25 cellular contexts compared by ENCODE assay signal in genomic region chr11:27614092-27614491, GRCh38.
DNase-seq lines count a peak whose midpoint lies in the region; ATAC-seq, FAIRE-seq and TF ChIP-seq lines count a peak whose summit lies in the region.
"Had no signal": no experiment of that assay in that cellular context is flagged by ENCODE, and none has a peak within 500 bp of the region (broad histone marks: within the 10 kb centered on the region; RNA-seq: fewer than 3 reads in every experiment).

No MANE protein-coding gene starts in this region.

- no peak overlapping the region for H4K8ac ChIP-seq in H1 (ENCODE audit: extremely low read depth, insufficient read depth, low read length)

- H2BK12ac ChIP-seq in H1 (ENCODE audit: low read depth, low read length), result no peak overlapping the region

- H4K20me1 ChIP-seq in GM23338 (replicated peaks; ENCODE audit: insufficient read depth) (peaks cover 11% of the 10 kb centered on the region; the same call in 1 of the 2 replicates), H1 (replicated peaks in 1 of 2; ENCODE audit: control insufficient read depth in 1 of 2, insufficient read depth in 2 of 2, low read length in 2 of 2) (peaks cover 6% of the 10 kb centered on the region in 2 experiments), PC-9 (ENCODE audit: insufficient read depth) (no peaks in the 10 kb centered on the region)
- H4K20me1 ChIP-seq: BLaER1 treated with 17β-estradiol and CSF1 and Interleukin-3, amounts not matched to agents 10 nM and 100 nM had no signal

- ATAC-seq in GM23338 (no peak), GM18519 (IDR thresholded peaks at IDR 0.05; ENCODE audit: low FRiP score, unreplicated experiment) (no peak)
- ATAC-seq: A549, GM12878 had no signal

- H3K4ac ChIP-seq in H1 (replicated peaks; ENCODE audit: insufficient read length, low read depth, low read length), result no peak overlapping the region

- TF ChIP-seq POLR2A in H1 (IDR thresholded peaks at IDR 0.05; ENCODE audit: control extremely low read depth in 1 of 2, low read depth in 2 of 2, low read length in 2 of 2), result peak; percentile 2 to 27; a peak in 1 of 3 replicates

- H3K23ac ChIP-seq in H1 (ENCODE audit: insufficient read length), result no peak overlapping the region

- H3K14ac ChIP-seq in H1 (ENCODE audit: insufficient read length), result no peak overlapping the region

- H3K27ac Mint-ChIP-seq in GM23338 (no peak overlapping the region), endodermal cell (no peak overlapping the region)
- H3K27ac Mint-ChIP-seq: CD14-positive monocyte; CD4-positive, alpha-beta T cell; CD8-positive, alpha-beta memory T cell had no signal

- H3K4me1 ChIP-seq in GM23338 (ENCODE audit: insufficient read depth), result peaks cover 3% of the 10 kb centered on the region; the same call in 1 of the 2 replicates
- peaks cover 0 to 2% (median 0%) of the 10 kb centered on the region in 4 experiments; a peak in 1 of 7 replicates for H3K4me1 ChIP-seq in H1 (replicated peaks in 1 of 4; ENCODE audit: control insufficient read depth in 3 of 4, insufficient read depth in 4 of 4, low read length in 3 of 4)
- no peaks in the 10 kb centered on the region for H3K4me1 ChIP-seq in PC-9 (replicated peaks; ENCODE audit: insufficient read depth)
- H3K4me1 ChIP-seq in endodermal cell (ENCODE audit: control insufficient read depth, insufficient read depth, low read length), result no peaks in the 10 kb centered on the region
- H3K4me1 ChIP-seq: A549, BE2C, HAP-1 had no signal

- H3K9me2 ChIP-seq in GM23338 (ENCODE audit: insufficient read depth) (no peaks in the 10 kb centered on the region), PC-9 (ENCODE audit: insufficient read depth) (no peaks in the 10 kb centered on the region)

- H4K91ac ChIP-seq in H1 (replicated peaks; ENCODE audit: insufficient read length, low read length), result no peak overlapping the region

- TF ChIP-seq EP300 in H1 (IDR thresholded peaks at IDR 0.05; ENCODE audit: borderline replicate concordance in 1 of 2, low read depth in 2 of 2, low read length in 2 of 2), result no peak

- H2BK15ac ChIP-seq in H1 (ENCODE audit: low read length), result no peak overlapping the region

- H3K79me2 ChIP-seq in GM23338 (replicated peaks; ENCODE audit: insufficient read depth) (no peaks in the 10 kb centered on the region), H1 (ENCODE audit: control insufficient read depth in 1 of 2, insufficient read depth in 2 of 2, low read length in 2 of 2) (no peaks in the 10 kb centered on the region), PC-9 (ENCODE audit: low read depth) (no peaks in the 10 kb centered on the region)

- no peak overlapping the region for H3K9ac ChIP-seq in H1 (replicated peaks in 1 of 4; ENCODE audit: extremely low read depth in 1 of 4, low read depth in 3 of 4, low read length in 3 of 4)
- no peak overlapping the region for H3K9ac ChIP-seq in endodermal cell (ENCODE audit: extremely low read depth, low read length, poor library complexity, severe bottlenecking)
- H3K9ac ChIP-seq: BLaER1 treated with 17β-estradiol and CSF1 and Interleukin-3, amounts not matched to agents 10 nM and 100 nM had no signal

- H3K36me3 Mint-ChIP-seq in GM23338 (ENCODE audit: low read depth) (peaks cover 40% of the 10 kb centered on the region), endodermal cell (ENCODE audit: low read depth) (peaks cover 6% of the 10 kb centered on the region)
- H3K36me3 Mint-ChIP-seq: CD14-positive monocyte; CD8-positive, alpha-beta memory T cell had no signal

- DNase-seq in GM23338 (ENCODE audit: low spot score), result no peak
- no peak for DNase-seq in H1 (ENCODE audit: low read depth in 1 of 2, low spot score in 2 of 2)
- peak; percentile 29 for DNase-seq in globus pallidus (ENCODE audit: low spot score)
- peak; percentile 58 for DNase-seq in pons (ENCODE audit: low spot score)
- no peak for DNase-seq in PC-9
- no peak for DNase-seq in coronary artery (ENCODE audit: low spot score)
- no peak for DNase-seq in endodermal cell
- DNase-seq: 8988T; ACHN; AML-193; BE2C; CD4-positive, alpha-beta T cell; CD8-positive, alpha-beta memory T cell; DMS 273 treated with DMSO at 0.1 percent for 48 hours; DMS79; EL; GDM1 had no signal

- no peak for FAIRE-seq in H1 (lab: Jason Lieb, UNC)
- FAIRE-seq: A549, D721Med, GM12878, H54 had no signal

- H2BK120ac ChIP-seq in H1 (replicated peaks; ENCODE audit: low read depth, low read length), result no peak overlapping the region

- BruUV-seq in PC-9 (replicated peaks; lab: Mats Ljungman, UMichigan), result no TSS peak

- peaks cover 36% of the 10 kb centered on the region for H3K36me3 ChIP-seq in GM23338 (ENCODE audit: insufficient read depth)
- H3K36me3 ChIP-seq in H1 (ENCODE audit: control insufficient read depth in 2 of 4, insufficient read depth in 4 of 4, low read length in 3 of 4), result peaks cover 11 to 38% (median 34%) of the 10 kb centered on the region in 4 experiments; a peak in 7 of 8 replicates
- H3K36me3 ChIP-seq in PC-9 (ENCODE audit: low read depth), result no peaks in the 10 kb centered on the region
- H3K36me3 ChIP-seq in endodermal cell (ENCODE audit: control insufficient read depth, insufficient read depth, low read length), result no peaks in the 10 kb centered on the region
- H3K36me3 ChIP-seq: BE2C; BLaER1 treated with 17β-estradiol and CSF1 and Interleukin-3, amounts not matched to agents 10 nM and 100 nM; HAP-1 had no signal

- no peak overlapping the region for H4K5ac ChIP-seq in H1 (ENCODE audit: insufficient read length, low read depth, low read length)

- no peak overlapping the region for H3K4me2 ChIP-seq in GM23338
- no peak overlapping the region for H3K4me2 ChIP-seq in H1 (ENCODE audit: insufficient read depth in 1 of 2, low read depth in 2 of 2, low read length in 2 of 2)
- no peak overlapping the region for H3K4me2 ChIP-seq in PC-9
- H3K4me2 ChIP-seq: A549; BLaER1 treated with 17β-estradiol and CSF1 and Interleukin-3, amounts not matched to agents 10 nM and 100 nM had no signal

- H3K27me3 Mint-ChIP-seq in GM23338 (ENCODE audit: insufficient read depth, low read depth, poor library complexity) (peaks cover 7% of the 10 kb centered on the region), endodermal cell (ENCODE audit: insufficient read depth) (peaks cover 28% of the 10 kb centered on the region)
- H3K27me3 Mint-ChIP-seq: CD4-positive, alpha-beta T cell; CD8-positive, alpha-beta memory T cell had no signal

- H3K9me3 ChIP-seq in H1 (ENCODE audit: insufficient read depth in 2 of 2, low read depth in 1 of 2, low read length in 1 of 2) (no peaks in the 10 kb centered on the region), PC-9 (ENCODE audit: insufficient read depth, low read depth) (no peaks in the 10 kb centered on the region; the same call in 1 of the 2 replicates), endodermal cell (ENCODE audit: control insufficient read depth, low read length) (no peaks in the 10 kb centered on the region)
- H3K9me3 ChIP-seq: A549; BE2C; BLaER1 treated with 17β-estradiol and CSF1 and Interleukin-3, amounts not matched to agents 10 nM and 100 nM; HAP-1 had no signal

- no peak overlapping the region for H2BK5ac ChIP-seq in H1 (ENCODE audit: low read depth, low read length)

- H3K4me1 Mint-ChIP-seq in GM23338, result peaks cover 29% of the 10 kb centered on the region
- peaks cover 3% of the 10 kb centered on the region for H3K4me1 Mint-ChIP-seq in endodermal cell
- H3K4me1 Mint-ChIP-seq: CD14-positive monocyte; CD8-positive, alpha-beta memory T cell had no signal

- H2AK5ac ChIP-seq in H1 (ENCODE audit: low read depth, low read length), result no peak overlapping the region

- peaks cover 22% of the 10 kb centered on the region for H3F3A ChIP-seq in GM23338 (replicated peaks; ENCODE audit: low read depth)
- no peaks in the 10 kb centered on the region for H3F3A ChIP-seq in PC-9 (ENCODE audit: insufficient read depth, low read depth)

- no peak overlapping the region for H3K18ac ChIP-seq in H1 (ENCODE audit: extremely low read depth, low read length)

- no peak overlapping the region for H2AFZ ChIP-seq in GM23338
- no peak overlapping the region for H2AFZ ChIP-seq in H1 (ENCODE audit: low read length)
- H2AFZ ChIP-seq in PC-9, result no peak overlapping the region

- H3K27ac ChIP-seq in GM23338 (ENCODE audit: low read depth), result peak overlapping the region; percentile 13; the same call in 1 of the 2 replicates
- no peak overlapping the region for H3K27ac ChIP-seq in H1 (ENCODE audit: low read depth, low read length)
- H3K27ac ChIP-seq in PC-9, result no peak overlapping the region
- H3K27ac ChIP-seq in coronary artery, result no peak overlapping the region
- H3K27ac ChIP-seq in endodermal cell (ENCODE audit: low read depth, low read length), result no peak overlapping the region
- H3K27ac ChIP-seq: A549; BLaER1 treated with 17β-estradiol and CSF1 and Interleukin-3, amounts not matched to agents 10 nM and 100 nM had no signal

- H3K23me2 ChIP-seq in H1 (ENCODE audit: low read depth, low read length), result no peaks in the 10 kb centered on the region; the same call in 1 of the 2 replicates

- TF ChIP-seq CTCF in GM23338 (conservative IDR thresholded peaks at IDR 0.05; ENCODE audit: low read depth in 2 of 2) (no peak), H1 (IDR thresholded peaks at IDR 0.05; ENCODE audit: control extremely low read depth in 1 of 3, insufficient read depth in 1 of 3, low read depth in 1 of 3, low read length in 3 of 3) (no peak), PC-9 (conservative IDR thresholded peaks at IDR 0.05) (no peak), coronary artery (IDR thresholded peaks at IDR 0.05) (no peak), endodermal cell (conservative IDR thresholded peaks at IDR 0.05) (no peak)

- H3K27me3 ChIP-seq in GM23338 (ENCODE audit: insufficient read depth), result peaks cover 12% of the 10 kb centered on the region; the same call in 1 of the 2 replicates
- no peaks in the 10 kb centered on the region for H3K27me3 ChIP-seq in H1 (replicated peaks in 1 of 4; ENCODE audit: control insufficient read depth in 3 of 4, extremely low read depth in 1 of 4, insufficient read depth in 3 of 4, low read length in 3 of 4)
- no peaks in the 10 kb centered on the region for H3K27me3 ChIP-seq in PC-9 (ENCODE audit: insufficient read depth, low read depth)
- no peaks in the 10 kb centered on the region for H3K27me3 ChIP-seq in endodermal cell (ENCODE audit: control insufficient read depth, insufficient read depth, low read length, poor library complexity, severe bottlenecking)
- H3K27me3 ChIP-seq: BE2C; BLaER1 treated with 17β-estradiol and CSF1 and Interleukin-3, amounts not matched to agents 10 nM and 100 nM had no signal

- no peak for TF ChIP-seq RAD21 in H1 (IDR thresholded peaks at IDR 0.05 in 1 of 2, conservative IDR thresholded peaks at IDR 0.05 in 1 of 2; ENCODE audit: low read depth in 2 of 2, low read length in 2 of 2)

- POLR2A ChIA-PET in H1 (lab: Charles Lee; ENCODE audit: partially characterized antibody) (interaction anchor here (0.5 to 14.1 kb wide), 16 partner anchors 9 to 1256 kb away, joined by 3 to 208 read pairs (median 4); partner anchors contain the start of gene BDNF), PC-9 (lab: Charles Lee; ENCODE audit: unreplicated experiment) (no interaction called here)

- CTCF ChIA-PET in H1 (lab: Charles Lee; ENCODE audit: partially characterized antibody), result no interaction called here
- CTCF ChIA-PET in PC-9 (lab: Charles Lee), result no interaction called here

- H2BK20ac ChIP-seq in H1 (ENCODE audit: low read length), result no peak overlapping the region

- intact Hi-C loops in PC-9 (cut with micrococcal nuclease; ENCODE audit: unreplicated experiment), result no loop called here

- H3K79me1 ChIP-seq in H1 (ENCODE audit: low read depth, low read length), result no peaks in the 10 kb centered on the region

- no peak overlapping the region for H3K56ac ChIP-seq in H1 (replicated peaks; ENCODE audit: insufficient read length, low read depth, low read length)

- H3K4me3 ChIP-seq in GM23338 (no peak overlapping the region), H1 (ENCODE audit: extremely low read depth in 1 of 4, insufficient read depth in 2 of 4, low read depth in 3 of 4, low read length in 4 of 4) (no peak overlapping the region), PC-9 (no peak overlapping the region), coronary artery (no peak overlapping the region), endodermal cell (ENCODE audit: low read length) (no peak overlapping the region)
- H3K4me3 ChIP-seq: A549; BLaER1 treated with 17β-estradiol and CSF1 and Interleukin-3, amounts not matched to agents 10 nM and 100 nM; GM12878; HAP-1 had no signal

- H3K4me3 Mint-ChIP-seq in GM23338 (no peak overlapping the region), endodermal cell (no peak overlapping the region)
- H3K4me3 Mint-ChIP-seq: CD14-positive monocyte; CD4-positive, alpha-beta T cell; CD8-positive, alpha-beta memory T cell had no signal

- no peaks in the 10 kb centered on the region; the same call in 2 of the 3 replicates for H3K9me3 Mint-ChIP-seq in GM23338
- H3K9me3 Mint-ChIP-seq in endodermal cell, result no peaks in the 10 kb centered on the region
- H3K9me3 Mint-ChIP-seq: CD4-positive, alpha-beta T cell had no signal

Comparison
In these comparisons a context has a peak if more than half of its experiments do, and no peak if none do; other contexts are left out.
1. DNase-seq: peak in globus pallidus (single experiment) and pons (single experiment); none in GM23338 (single experiment), H1 (0 of 2), PC-9 (0 of 2), coronary artery (single experiment) and endodermal cell (single experiment).